ENCODE assay signal across 22 cellular contexts in genomic region chr12:32010631-32011030, GRCh38. TPM values are rescaled to one million over a fixed set of nuclear protein-coding genes. Genes with fewer than 3 reads are reported as not detected.
DNase-seq lines count a peak whose midpoint lies in the region; ATAC-seq and TF ChIP-seq lines count a peak whose summit lies in the region.
"Had no signal": no experiment of that assay in that cellular context is flagged by ENCODE, and none has a peak within 500 bp of the region (broad histone marks: within the 10 kb centered on the region; RNA-seq: fewer than 3 reads in every experiment).

No MANE protein-coding gene starts in this region.

- no peak overlapping the region for H3K9ac ChIP-seq in H9 (ENCODE audit: extremely low read depth, insufficient read length, low read length)
- H3K9ac ChIP-seq in mesenchymal stem cell (ENCODE audit: low read length) = no peak overlapping the region

- H2BK120ac ChIP-seq in H9 (ENCODE audit: low read depth, low read length, poor library complexity, severe bottlenecking) = no peak overlapping the region
- H2BK120ac ChIP-seq in mesenchymal stem cell (ENCODE audit: low read depth, low read length) = no peak overlapping the region

- H2BK15ac ChIP-seq in H9 (ENCODE audit: low read depth, low read length) = no peak overlapping the region
- H2BK15ac ChIP-seq in mesenchymal stem cell (ENCODE audit: low read depth, poor library complexity, severe bottlenecking) = peak overlapping the region; percentile 28

- H3K27me3 ChIP-seq in H9 (ENCODE audit: insufficient read depth, low read length) (no peaks in the 10 kb centered on the region), mesenchymal stem cell (ENCODE audit: control insufficient read depth in 1 of 2, insufficient read depth in 1 of 2, low read length in 2 of 2) (no peaks in the 10 kb centered on the region)
- H3K27me3 ChIP-seq: BE2C had no signal

- no peaks in the 10 kb centered on the region for H3K9me3 ChIP-seq in H9 (ENCODE audit: control insufficient read depth, low read depth, low read length)
- no peaks in the 10 kb centered on the region for H3K9me3 ChIP-seq in mesenchymal stem cell (ENCODE audit: control insufficient read depth, low read length)
- H3K9me3 ChIP-seq: BE2C, Caco-2 had no signal

- peaks cover 32 to 39% of the 10 kb centered on the region in 2 experiments for H3K4me1 Mint-ChIP-seq in H9

- H3K4me3 ChIP-seq in mesenchymal stem cell (ENCODE audit: insufficient read depth in 1 of 2, low read depth in 1 of 2, low read length in 2 of 2) = no peak overlapping the region
- H3K4me3 ChIP-seq: GM12878 had no signal

- peak overlapping the region; percentile 61 to 82 (median 78); a peak in 4 of 7 replicates for H3K27ac Mint-ChIP-seq in H9
- H3K27ac Mint-ChIP-seq: CD4-positive, alpha-beta T cell had no signal

- H2AFZ ChIP-seq in H9 (ENCODE audit: low read length) (no peak overlapping the region), mesenchymal stem cell (ENCODE audit: low read depth, low read length) (no peak overlapping the region)

- no peaks in the 10 kb centered on the region for H3K79me2 ChIP-seq in H9 (ENCODE audit: insufficient read depth, low read length)

- H4K8ac ChIP-seq in H9 (replicated peaks; ENCODE audit: insufficient read length, low read depth, low read length) (no peak overlapping the region), mesenchymal stem cell (ENCODE audit: low read length) (no peak overlapping the region)

- no peak for ATAC-seq in HG02623 (IDR thresholded peaks at IDR 0.05; ENCODE audit: unreplicated experiment)
- ATAC-seq: GM12878 had no signal

- TF ChIP-seq CTCF in 22Rv1 (IDR thresholded peaks at IDR 0.05) = no peak
- no peak for TF ChIP-seq CTCF in H9 (conservative IDR thresholded peaks at IDR 0.05)
- no peak for TF ChIP-seq CTCF in VCaP (conservative IDR thresholded peaks at IDR 0.05)

- H3K4me2 ChIP-seq in H9 (ENCODE audit: insufficient read depth, insufficient read length, low read length) (no peak overlapping the region), mesenchymal stem cell (ENCODE audit: low read length, poor library complexity, severe bottlenecking) (no peak overlapping the region)

- H2BK5ac ChIP-seq in H9 (ENCODE audit: insufficient read length, low read length) = no peak overlapping the region
- H2BK5ac ChIP-seq in mesenchymal stem cell (ENCODE audit: low read depth, low read length, poor library complexity, severe bottlenecking) = no peak overlapping the region

- H3K4ac ChIP-seq in H9 (ENCODE audit: low read depth, low read length) (no peak overlapping the region), mesenchymal stem cell (ENCODE audit: low read depth in 1 of 2, low read length in 2 of 2) (no peak overlapping the region)

- no peaks in the 10 kb centered on the region for H4K20me1 ChIP-seq in H9 (ENCODE audit: control insufficient read depth, insufficient read depth, insufficient read length)

- no peaks in the 10 kb centered on the region for H3K79me1 ChIP-seq in H9 (ENCODE audit: insufficient read depth, low read depth, low read length, poor library complexity, severe bottlenecking)
- no peaks in the 10 kb centered on the region for H3K79me1 ChIP-seq in mesenchymal stem cell (replicated peaks; ENCODE audit: low read length, poor library complexity, severe bottlenecking)

- no peak overlapping the region for H4K91ac ChIP-seq in H9 (ENCODE audit: insufficient read length, low read depth, low read length)
- H4K91ac ChIP-seq in mesenchymal stem cell (ENCODE audit: low read length) = no peak overlapping the region

- H2AK5ac ChIP-seq in H9 (ENCODE audit: insufficient read length, low read length) (no peak overlapping the region), mesenchymal stem cell (ENCODE audit: low read length, severe bottlenecking) (no peak overlapping the region)

- H4K5ac ChIP-seq in H9 (ENCODE audit: insufficient read length, low read depth, low read length) = no peak overlapping the region

- H3K27me3 Mint-ChIP-seq in H9 (ENCODE audit: low read depth) = no peaks in the 10 kb centered on the region; the same call in 1 of the 2 replicates
- H3K27me3 Mint-ChIP-seq: CD4-positive, alpha-beta T cell had no signal

- H3K4me3 Mint-ChIP-seq in H9 = no peak overlapping the region; a peak in 1 of 5 replicates
- H3K4me3 Mint-ChIP-seq: CD4-positive, alpha-beta T cell had no signal

- H3K23me2 ChIP-seq in H9 (ENCODE audit: insufficient read length, low read depth, low read length, poor library complexity, severe bottlenecking) = no peaks in the 10 kb centered on the region

- H3K23ac ChIP-seq in H9 (ENCODE audit: insufficient read length, low read depth, low read length) (no peak overlapping the region), mesenchymal stem cell (ENCODE audit: low read length in 2 of 2) (no peak overlapping the region)

- no peak overlapping the region for H3T11ph ChIP-seq in H9 (ENCODE audit: low read length)

- H3K4me1 ChIP-seq in H9 (ENCODE audit: insufficient read depth, low read length) = peaks cover 6% of the 10 kb centered on the region; the same call in 1 of the 2 replicates
- H3K4me1 ChIP-seq in mesenchymal stem cell (ENCODE audit: control insufficient read depth, insufficient read depth, low read depth, low read length) = no peaks in the 10 kb centered on the region
- H3K4me1 ChIP-seq: BE2C, Caco-2 had no signal

- no peaks in the 10 kb centered on the region for H3K36me3 ChIP-seq in mesenchymal stem cell (ENCODE audit: control insufficient read depth in 1 of 2, insufficient read depth in 2 of 2, low read depth in 1 of 2, low read length in 2 of 2)
- H3K36me3 ChIP-seq: BE2C had no signal

- H3K27ac ChIP-seq in 22Rv1 (peak overlapping the region; percentile 14; the same call in 1 of the 2 replicates), H9 (ENCODE audit: insufficient read length, low read depth, low read length) (no peak overlapping the region), VCaP (peak overlapping the region; percentile 73), mesenchymal stem cell (ENCODE audit: low read length, poor library complexity, severe bottlenecking) (no peak overlapping the region)

- H2BK20ac ChIP-seq in H9 (ENCODE audit: low read depth, low read length, poor library complexity, severe bottlenecking) = no peak overlapping the region

- DNase-seq in H9 = no peak
- DNase-seq in mesenchymal stem cell = no peak
- no peak for DNase-seq in NCI-H128 (lab: John Stamatoyannopoulos, UW; ENCODE audit: unreplicated experiment)
- DNase-seq in stimulated activated CD4-positive, alpha-beta T cell treated with anti-CD3 and anti-CD28 coated beads, Interleukin-12 subunit alpha, Interleukin-12 subunit beta, amount 100 ng/mL, for 4 hours = no peak
- DNase-seq: BE2C; Caco-2; CD4-positive, alpha-beta T cell; EL; KG1; MV-4-11; NCI-H1417; NCI-H1930; NCI-H2171; NCI-H446; NCI-H69; NK-92 treated with Interleukin-12 subunit alpha and Interleukin-12 subunit beta, amount 100 ng/mL, for 24 hours; RPMI8226; SHP77 treated with DMSO at 0.1 percent for 48 hours had no signal

- H3K18ac ChIP-seq in H9 (ENCODE audit: insufficient read length, low read depth, low read length) (no peak overlapping the region), mesenchymal stem cell (ENCODE audit: low read depth in 1 of 2, low read length in 2 of 2) (no peak overlapping the region)

- WGBS in H9 (ENCODE audit: extremely low coverage, insufficient read length, low lambda C conversion rate) = no CpG with 5 or more reads among the region's 1 CpG
- WGBS in mesenchymal stem cell = no CpG with 5 or more reads among the region's 1 CpG

- H3K56ac ChIP-seq in H9 (ENCODE audit: insufficient read length, low read depth, low read length) = no peak overlapping the region

- no peak overlapping the region for H3K14ac ChIP-seq in H9 (ENCODE audit: insufficient read depth, low read length)
- H3K14ac ChIP-seq in mesenchymal stem cell (ENCODE audit: low read length in 2 of 2) = no peak overlapping the region

- H2BK12ac ChIP-seq in H9 (ENCODE audit: insufficient read length, low read depth, low read length) = no peak overlapping the region
- no peak overlapping the region for H2BK12ac ChIP-seq in mesenchymal stem cell (ENCODE audit: low read length in 2 of 2)

- H3K9me3 Mint-ChIP-seq in H9 = peaks cover 0 to 3% of the 10 kb centered on the region in 2 experiments; a peak in 2 of 5 replicates
- H3K9me3 Mint-ChIP-seq: CD4-positive, alpha-beta T cell had no signal

- H3K36me3 Mint-ChIP-seq in H9 (ENCODE audit: insufficient read depth in 1 of 3, low read depth in 3 of 3) = peaks cover 0 to 3% (median 0%) of the 10 kb centered on the region in 3 experiments; a peak in 1 of 7 replicates

RNA-seq across cellular contexts. Expression of gene RESF1, which starts 51.4 kb away (rescaled TPM):
- 172 and 183 TPM in 2 replicates for total RNA-seq in H9 (2021)
- polyA plus RNA-seq in mesenchymal stem cell (2013, experiment 1 of 2) = 25.5 TPM
- 27.5 TPM for polyA plus RNA-seq in mesenchymal stem cell (2013, experiment 2 of 2)

Comparison
In these comparisons a context has a peak if more than half of its experiments do, and no peak if none do; other contexts are left out.
1. H3K27ac ChIP-seq: peak in 22Rv1 (single experiment) and VCaP (single experiment); none in H9 (single experiment) and mesenchymal stem cell (single experiment).